In the genomic region with DNA sequence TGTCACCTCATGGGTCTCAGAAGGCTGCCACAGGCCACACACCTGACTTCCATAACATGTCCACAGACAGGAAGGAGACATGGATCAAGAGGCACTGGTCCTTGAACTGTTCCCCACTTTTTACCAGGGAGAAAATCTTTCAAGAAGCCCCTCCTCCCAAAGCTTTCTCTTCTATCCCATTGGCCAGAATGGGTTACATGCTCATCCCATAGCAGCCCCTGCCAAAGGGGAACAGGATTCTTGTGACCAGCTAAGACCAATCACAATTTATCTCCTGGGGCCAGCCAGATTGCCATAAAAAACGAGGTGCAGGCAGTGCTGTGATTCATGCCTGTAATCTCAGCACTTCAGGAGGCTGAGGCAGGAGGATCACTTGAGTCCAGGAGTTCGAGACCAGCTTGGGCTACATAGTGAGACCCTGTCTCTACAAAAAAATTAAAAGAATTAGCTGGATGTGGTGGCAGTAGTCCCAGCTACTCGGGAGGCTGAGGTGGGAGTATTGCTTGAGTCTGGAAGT, we compare ENCODE assay signal across 24 cellular contexts. TPM values are rescaled to one million over a fixed set of nuclear protein-coding genes. Genes with fewer than 3 reads are reported as not detected.
DNase-seq lines count a peak whose midpoint lies in the region; ATAC-seq and TF ChIP-seq lines count a peak whose summit lies in the region.
"Had no signal": no experiment of that assay in that cellular context is flagged by ENCODE, and none has a peak within 500 bp of the region (broad histone marks: within the 10 kb centered on the region; RNA-seq: fewer than 3 reads in every experiment).

No MANE protein-coding gene starts in this region.

- H3K36me3 Mint-ChIP-seq in chondrocyte (ENCODE audit: low read depth) = peaks cover 1% of the 10 kb centered on the region
- no peaks in the 10 kb centered on the region for H3K36me3 Mint-ChIP-seq in activated CD4-positive, alpha-beta T cell treated with anti-CD3 and anti-CD28 coated beads, Interleukin-2, amount 10 ng/mL, durations not matched to agents 24 days and 14 days (ENCODE audit: low read depth)
- H3K36me3 Mint-ChIP-seq: CD8-positive, alpha-beta memory T cell had no signal

- H3K4me1 Mint-ChIP-seq in chondrocyte (ENCODE audit: low read depth) = peaks cover 9% of the 10 kb centered on the region
- no peaks in the 10 kb centered on the region for H3K4me1 Mint-ChIP-seq in activated CD4-positive, alpha-beta T cell treated with anti-CD3 and anti-CD28 coated beads, Interleukin-2, amount 10 ng/mL, durations not matched to agents 24 days and 14 days

- peak; percentile 22 for DNase-seq in M059J (ENCODE audit: low read depth)
- peak; percentile 32 for DNase-seq in chondrocyte (ENCODE audit: low spot score)
- no peak for DNase-seq in thoracic aorta (ENCODE audit: low spot score)
- no peak for DNase-seq in activated CD4-positive, alpha-beta T cell treated with anti-CD3 and anti-CD28 coated beads, Interleukin-2, amount 10 ng/mL, durations not matched to agents 24 days and 14 days
- no peak for DNase-seq in RPMI8226
- no peak for DNase-seq in UCSD-AML1 (lab: John Stamatoyannopoulos, UW; ENCODE audit: unreplicated experiment)
- DNase-seq: CD8-positive, alpha-beta memory T cell; DMS 273 treated with DMSO at 0.1 percent for 48 hours; EL; GDM1; GOT3; HFFc6; IMR-90; MV-4-11; NCI-H1694; NCI-H446 treated with DMSO at 0.1 percent for 48 hours; NCI-H526 treated with DMSO at 0.1 percent for 48 hours; SJCRH30 had no signal

- intact Hi-C loops in activated CD4-positive, alpha-beta T cell treated with anti-CD3 and anti-CD28 coated beads, Interleukin-2, amount 10 ng/mL, durations not matched to agents 24 days and 14 days (cut with micrococcal nuclease) = no loop called here

- H3K27ac ChIP-seq in BLaER1 (no peak overlapping the region), thoracic aorta (peak overlapping the region; percentile 60 to 80)
- H3K27ac ChIP-seq: A549, C4-2B, SJCRH30 had no signal

- H3K9me3 ChIP-seq in BLaER1 = no peaks in the 10 kb centered on the region
- H3K9me3 ChIP-seq in thoracic aorta = no peaks in the 10 kb centered on the region
- H3K9me3 ChIP-seq: A549, HAP-1, SJCRH30 had no signal

- no peaks in the 10 kb centered on the region for H3K9me3 Mint-ChIP-seq in chondrocyte (ENCODE audit: low read depth)
- no peaks in the 10 kb centered on the region for H3K9me3 Mint-ChIP-seq in activated CD4-positive, alpha-beta T cell treated with anti-CD3 and anti-CD28 coated beads, Interleukin-2, amount 10 ng/mL, durations not matched to agents 24 days and 14 days
- H3K9me3 Mint-ChIP-seq: CD8-positive, alpha-beta memory T cell; HFFc6 had no signal

- no peak overlapping the region for H3K4me3 Mint-ChIP-seq in chondrocyte (ENCODE audit: unreplicated experiment)
- H3K4me3 Mint-ChIP-seq in activated CD4-positive, alpha-beta T cell treated with anti-CD3 and anti-CD28 coated beads, Interleukin-2, amount 10 ng/mL, durations not matched to agents 24 days and 14 days = no peak overlapping the region
- H3K4me3 Mint-ChIP-seq: CD8-positive, alpha-beta memory T cell; HFFc6 had no signal

- TF ChIP-seq CTCF in chondrocyte (IDR thresholded peaks at IDR 0.05) (no peak), thoracic aorta (IDR thresholded peaks at IDR 0.05) (no peak)

- no peaks in the 10 kb centered on the region for H3K36me3 ChIP-seq in BLaER1
- no peaks in the 10 kb centered on the region for H3K36me3 ChIP-seq in thoracic aorta
- H3K36me3 ChIP-seq: HAP-1, SJCRH30 had no signal

- H3K4me3 ChIP-seq in BLaER1 (no peak overlapping the region), thoracic aorta (no peak overlapping the region)
- H3K4me3 ChIP-seq: A549, GM12878, HAP-1, SJCRH30 had no signal

- no peaks in the 10 kb centered on the region for H4K20me1 ChIP-seq in BLaER1

- H3K4me1 ChIP-seq in BLaER1 = no peaks in the 10 kb centered on the region
- peaks cover 13 to 50% of the 10 kb centered on the region in 2 donors for H3K4me1 ChIP-seq in thoracic aorta (ENCODE audit: control insufficient read depth in 1 of 2, low read depth in 2 of 2)
- H3K4me1 ChIP-seq: A549, HAP-1, SJCRH30 had no signal

- H3K27me3 ChIP-seq in BLaER1 (no peaks in the 10 kb centered on the region), thoracic aorta (replicated peaks; ENCODE audit: insufficient read depth) (no peaks in the 10 kb centered on the region)

- H3K27ac Mint-ChIP-seq in chondrocyte (ENCODE audit: unreplicated experiment) = no peak overlapping the region
- no peak overlapping the region for H3K27ac Mint-ChIP-seq in activated CD4-positive, alpha-beta T cell treated with anti-CD3 and anti-CD28 coated beads, Interleukin-2, amount 10 ng/mL, durations not matched to agents 24 days and 14 days
- H3K27ac Mint-ChIP-seq: HFFc6 had no signal

- no peak for ATAC-seq in thoracic aorta (ENCODE audit: insufficient number of reproducible peaks, low FRiP score, low read depth)
- ATAC-seq: A549, GM12878, SK-N-SH treated with all-trans-retinoic acid at 6 μM for 48 hours had no signal

- peaks cover 2% of the 10 kb centered on the region for H3K27me3 Mint-ChIP-seq in chondrocyte (ENCODE audit: low read depth)
- H3K27me3 Mint-ChIP-seq in activated CD4-positive, alpha-beta T cell treated with anti-CD3 and anti-CD28 coated beads, Interleukin-2, amount 10 ng/mL, durations not matched to agents 24 days and 14 days = peaks cover 5% of the 10 kb centered on the region

- no peak overlapping the region for H3K9ac ChIP-seq in BLaER1

- H3K4me2 ChIP-seq in BLaER1 = 0 out of 2 replicates have a peak overlapping the region, but pooled peaks have one; percentile 4
- H3K4me2 ChIP-seq: A549 had no signal

RNA-seq across cellular contexts. Expression of a gene that starts 59.4 kb away (rescaled TPM):
- total RNA-seq in M059J (2014; rRNA removed; shearing (Covaris generic)) = 10.7 and 11.8 TPM in 2 replicates
- total RNA-seq in chondrocyte (9.6 to 10.7 TPM (median 9.7 TPM) in 3 replicates), thoracic aorta (1 to 10 TPM; 7.3 to 8.8 TPM)
- total RNA-seq in activated CD4-positive, alpha-beta T cell treated with anti-CD3 and anti-CD28 coated beads, Interleukin-2, amount 10 ng/mL, durations not matched to agents 24 days and 14 days = 10.1 and 10.7 TPM in 2 replicates

Comparison
In these comparisons a context has a peak if more than half of its experiments do, and no peak if none do; other contexts are left out.
1. DNase-seq: peak in M059J (single experiment) and chondrocyte (single experiment); none in thoracic aorta (single experiment), activated CD4-positive, alpha-beta T cell treated with anti-CD3 and anti-CD28 coated beads, Interleukin-2, amount 10 ng/mL, durations not matched to agents 24 days and 14 days (single experiment), RPMI8226 (single experiment) and UCSD-AML1 (single experiment).